ENCODE assay signal across 8 cellular contexts in the genomic region with DNA sequence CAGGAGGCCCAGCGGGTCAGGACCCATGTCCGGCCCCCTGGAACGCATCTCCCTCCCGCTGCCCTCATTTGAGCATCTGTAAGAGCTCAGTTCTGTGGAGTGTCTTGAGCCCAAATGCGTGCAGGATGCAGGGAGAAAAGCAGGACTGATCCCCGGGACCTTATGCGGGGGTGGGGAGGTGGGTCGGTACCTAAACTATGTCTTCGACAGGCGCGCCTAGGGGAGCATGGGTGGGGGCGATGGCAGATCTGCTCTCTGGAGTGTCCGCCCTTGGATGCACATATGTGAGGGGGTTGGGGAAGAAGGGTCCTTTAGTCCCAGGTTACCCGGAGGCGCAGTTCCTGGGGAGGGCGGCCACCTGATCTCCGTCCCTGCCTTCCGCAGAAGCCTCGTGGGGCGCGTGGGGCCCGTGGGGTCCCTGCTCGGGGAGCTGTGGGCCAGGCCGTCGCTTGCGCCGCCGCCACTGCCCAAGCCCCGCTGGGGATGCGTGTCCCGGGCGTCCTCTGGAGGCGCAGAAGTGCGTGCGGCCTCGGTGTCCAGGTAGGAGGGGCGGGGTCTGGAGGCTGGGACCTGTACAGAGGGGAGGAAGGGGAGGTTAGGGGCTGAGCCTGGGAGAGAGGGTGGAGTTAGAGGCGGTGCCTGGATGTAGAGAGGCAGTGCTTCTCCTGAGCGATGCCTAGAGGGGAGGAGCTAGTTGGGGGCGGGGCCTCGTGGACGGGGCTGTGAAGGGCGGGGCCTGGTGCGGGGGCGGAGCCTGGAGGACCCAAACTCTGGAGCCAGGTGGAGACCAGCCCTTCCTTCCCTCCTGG. TPM values are rescaled to one million over a fixed set of nuclear protein-coding genes. Genes with fewer than 3 reads are reported as not detected.
DNase-seq lines count a peak whose midpoint lies in the region; ATAC-seq, FAIRE-seq and TF ChIP-seq lines count a peak whose summit lies in the region.

No MANE protein-coding gene starts in this region.

- no peak for TF ChIP-seq EP300 in K562 (IDR thresholded peaks at IDR 0.05; ENCODE audit: low read length)

- H3K23me2 ChIP-seq in H9 (ENCODE audit: insufficient read length, low read depth, low read length, poor library complexity, severe bottlenecking) = peaks cover 14% of the 10 kb centered on the region

- no peak overlapping the region for H4K8ac ChIP-seq in H9 (replicated peaks; ENCODE audit: insufficient read length, low read depth, low read length)

- H2AFZ ChIP-seq in H9 (ENCODE audit: low read length) = no peak overlapping the region
- H2AFZ ChIP-seq in K562 (ENCODE audit: low read depth, low read length) = peak overlapping the region; percentile 79

- no peak for TF ChIP-seq POLR2A in K562 (conservative IDR thresholded peaks at IDR 0.05)

- H3K27me3 ChIP-seq in H9 (ENCODE audit: insufficient read depth, low read length) (peaks cover 2% of the 10 kb centered on the region; the same call in 1 of the 2 replicates), K562 (ENCODE audit: control insufficient read depth in 2 of 2, insufficient read depth in 2 of 2, low read length in 2 of 2) (0 out of 5 replicates have a peak, but pooled peaks cover 0 to 7% of the 10 kb centered on the region in 2 experiments), lung (ENCODE audit: control insufficient read depth, insufficient read depth) (peaks cover 9% of the 10 kb centered on the region)

- no CpG with 5 or more reads among the region's 45 CpGs for WGBS in H9 (ENCODE audit: extremely low coverage, insufficient read length, low lambda C conversion rate)
- WGBS in K562 (ENCODE audit: insufficient coverage, low coverage, missing lambda C conversion rate) = 46% methylated on average over 21 of the region's 45 CpGs
- WGBS in lung, 2 donors = 2 to 5% methylated on average over 42 to 45 of the region's 45 CpGs

- peak; percentile 98 for ATAC-seq in K562
- ATAC-seq in lung (ENCODE audit: insufficient read depth, low FRiP score) = no peak
- ATAC-seq in HG03565 (IDR thresholded peaks at IDR 0.05; ENCODE audit: unreplicated experiment) = no peak

- H3K4ac ChIP-seq in H9 (ENCODE audit: low read depth, low read length) = no peak overlapping the region

- H3K9me1 ChIP-seq in K562 (ENCODE audit: control insufficient read depth, insufficient read depth, low read length) = no peaks in the 10 kb centered on the region

- H2BK15ac ChIP-seq in H9 (ENCODE audit: low read depth, low read length) = no peak overlapping the region

- H4K5ac ChIP-seq in H9 (ENCODE audit: insufficient read length, low read depth, low read length) = no peak overlapping the region

- no peaks in the 10 kb centered on the region for H3K79me1 ChIP-seq in H9 (ENCODE audit: insufficient read depth, low read depth, low read length, poor library complexity, severe bottlenecking)

- H3K4me1 ChIP-seq in H9 (ENCODE audit: insufficient read depth, low read length) (no peaks in the 10 kb centered on the region), K562 (replicated peaks in 1 of 2; ENCODE audit: control insufficient read depth in 2 of 2, insufficient read depth in 2 of 2, low read length in 2 of 2) (peaks cover 2 to 71% of the 10 kb centered on the region in 2 experiments; a peak in 2 of 5 replicates), lung (ENCODE audit: control insufficient read depth in 2 of 2, insufficient read depth in 2 of 2, low read length in 2 of 2) (peaks cover 0 to 26% of the 10 kb centered on the region in 2 donors)

- no peak overlapping the region for H4K91ac ChIP-seq in H9 (ENCODE audit: insufficient read length, low read depth, low read length)

- DNase-seq in AG08395 (ENCODE audit: low spot score) (peak; percentile 66), H9 (peak; percentile 99), K562 (ENCODE audit: extremely low read depth in 1 of 4, low spot score in 3 of 4) (peak; percentile 88 to 94 (median 92)), lung (ENCODE audit: low spot score) (peak; percentile 47), SIG-M5 (lab: John Stamatoyannopoulos, UW) (no peak)
- peak; percentile 64 for DNase-seq in T-helper 2 cell treated with Interferon-gamma antibody and Interleukin-4, amounts not matched to agents 5 μg/mL and 100 μg/mL, for 36 hours (ENCODE audit: low spot score)
- DNase-seq in stimulated activated CD8-positive, alpha-beta memory T cell treated with anti-CD3 and anti-CD28 coated beads, Interleukin-7, amount 100 ng/mL, for 48 hours (ENCODE audit: extremely low read depth in 1 of 2, low read depth in 1 of 2) = peak; percentile 51 to 83

- H3K4me2 ChIP-seq in H9 (ENCODE audit: insufficient read depth, insufficient read length, low read length) (peak overlapping the region; percentile 74), K562 (ENCODE audit: insufficient read depth, low read length) (peak overlapping the region; percentile 62)

- peaks cover 7 to 15% of the 10 kb centered on the region in 2 experiments for H3K4me1 Mint-ChIP-seq in H9
- peaks cover 15% of the 10 kb centered on the region for H3K4me1 Mint-ChIP-seq in T-helper 2 cell treated with Interferon-gamma antibody and Interleukin-4, amounts not matched to agents 5 μg/mL and 100 μg/mL, for 36 hours (ENCODE audit: low read depth)

- H3K4me3 Mint-ChIP-seq in H9 = peak overlapping the region; percentile 33 to 44; a peak in 2 of 5 replicates
- H3K4me3 Mint-ChIP-seq in T-helper 2 cell treated with Interferon-gamma antibody and Interleukin-4, amounts not matched to agents 5 μg/mL and 100 μg/mL, for 36 hours = peak overlapping the region; percentile 76

- no peak overlapping the region for H2BK12ac ChIP-seq in H9 (ENCODE audit: insufficient read length, low read depth, low read length)

- peak; percentile 94 for FAIRE-seq in K562 (lab: Jason Lieb, UNC)

- peaks cover 25% of the 10 kb centered on the region for H3K27me3 Mint-ChIP-seq in H9 (ENCODE audit: low read depth)
- H3K27me3 Mint-ChIP-seq in T-helper 2 cell treated with Interferon-gamma antibody and Interleukin-4, amounts not matched to agents 5 μg/mL and 100 μg/mL, for 36 hours (ENCODE audit: low read depth) = peaks cover 21% of the 10 kb centered on the region

- intact Hi-C loops in K562 (cut with micrococcal nuclease) = no loop called here

- no TSS peak for BruUV-seq in K562 (replicated peaks; lab: Mats Ljungman, UMichigan)

- H3K18ac ChIP-seq in H9 (ENCODE audit: insufficient read length, low read depth, low read length) = peak overlapping the region; percentile 44

- in situ Hi-C loops in K562 (cut with MboI) = loop anchor here (25.0 kb wide), 1 partner anchor 96 kb away; the partner anchor contains the start of genes GMIP and LPAR2

- no peak overlapping the region for H3K14ac ChIP-seq in H9 (ENCODE audit: insufficient read depth, low read length)

- H3K9me3 ChIP-seq in H9 (ENCODE audit: control insufficient read depth, low read depth, low read length) (no peaks in the 10 kb centered on the region), K562 (replicated peaks; ENCODE audit: control insufficient read depth, insufficient read depth, low read depth, low read length) (no peaks in the 10 kb centered on the region; the same call in 1 of the 2 replicates), lung (ENCODE audit: control insufficient read depth in 2 of 2, insufficient read depth in 1 of 2, low read length in 1 of 2) (peaks cover 0 to 11% of the 10 kb centered on the region in 2 donors)

- no peak overlapping the region for H3K23ac ChIP-seq in H9 (ENCODE audit: insufficient read length, low read depth, low read length)

- CTCF ChIA-PET in K562 (lab: Yijun Ruan, JAX; ENCODE audit: low intra/inter-chr PET ratio) = no interaction called here

- no peak overlapping the region for H2BK20ac ChIP-seq in H9 (ENCODE audit: low read depth, low read length, poor library complexity, severe bottlenecking)

- TF ChIP-seq CTCF in H9 (conservative IDR thresholded peaks at IDR 0.05) (no peak), K562 (IDR thresholded peaks at IDR 0.05 in 2 of 3, conservative IDR thresholded peaks at IDR 0.05 in 1 of 3; ENCODE audit: insufficient read depth in 2 of 3, low read depth in 1 of 3, low read length in 3 of 3) (peak in 1 of 3 experiments; percentile 41; a peak in 1 of 6 replicates), lung (IDR thresholded peaks at IDR 0.05; ENCODE audit: control extremely low read depth, extremely low read depth) (no peak)

- no peaks in the 10 kb centered on the region for H3K36me3 ChIP-seq in K562 (ENCODE audit: control insufficient read depth, insufficient read depth, low read length)
- no peaks in the 10 kb centered on the region for H3K36me3 ChIP-seq in lung (ENCODE audit: control insufficient read depth in 2 of 2, insufficient read depth in 2 of 2, low read length in 2 of 2)

- H3K79me2 ChIP-seq in H9 (ENCODE audit: insufficient read depth, low read length) = no peaks in the 10 kb centered on the region
- no peaks in the 10 kb centered on the region for H3K79me2 ChIP-seq in K562 (ENCODE audit: control insufficient read depth, insufficient read depth, low read length)

- H3K56ac ChIP-seq in H9 (ENCODE audit: insufficient read length, low read depth, low read length) = no peak overlapping the region

- TF ChIP-seq RAD21 in K562 (CRISPR knock-in tag; conservative IDR thresholded peaks at IDR 0.05 in 1 of 2, IDR thresholded peaks at IDR 0.05 in 1 of 2) = no peak

- H3K27ac ChIP-seq in H9 (ENCODE audit: insufficient read length, low read depth, low read length) (no peak overlapping the region), K562 (ENCODE audit: extremely low read depth, low read depth, low read length) (peak overlapping the region; percentile 43; the same call in 2 of the 3 replicates), lung (ENCODE audit: low read depth in 1 of 2, low read length in 1 of 2) (no peak overlapping the region)

- H2BK120ac ChIP-seq in H9 (ENCODE audit: low read depth, low read length, poor library complexity, severe bottlenecking) = no peak overlapping the region

- POLR2A ChIA-PET in K562 (lab: Yijun Ruan, JAX) = interaction anchor here (0.6 to 1.0 kb wide), 4 partner anchors 8 to 407 kb away, joined by 3 to 5 read pairs (median 4); partner anchors contain the start of gene YJEFN3

- H3K9ac ChIP-seq in H9 (ENCODE audit: extremely low read depth, insufficient read length, low read length) = no peak overlapping the region
- H3K9ac ChIP-seq in K562 (ENCODE audit: insufficient read depth in 1 of 2, low read depth in 2 of 2, low read length in 2 of 2) = peak overlapping the region in 1 of 2 experiments; percentile 68; a peak in 1 of 4 replicates

- peak overlapping the region; percentile 34 for H3K4me3 ChIP-seq in K562
- no peak overlapping the region for H3K4me3 ChIP-seq in lung

- H2AK5ac ChIP-seq in H9 (ENCODE audit: insufficient read length, low read length) = no peak overlapping the region

- H3K9me3 Mint-ChIP-seq in H9 = no peaks in the 10 kb centered on the region; a peak in 1 of 5 replicates
- H3K9me3 Mint-ChIP-seq in T-helper 2 cell treated with Interferon-gamma antibody and Interleukin-4, amounts not matched to agents 5 μg/mL and 100 μg/mL, for 36 hours = no peaks in the 10 kb centered on the region

- peaks cover 2 to 4% (median 2%) of the 10 kb centered on the region in 3 experiments; a peak in 4 of 7 replicates for H3K36me3 Mint-ChIP-seq in H9 (ENCODE audit: insufficient read depth in 1 of 3, low read depth in 3 of 3)
- H3K36me3 Mint-ChIP-seq in T-helper 2 cell treated with Interferon-gamma antibody and Interleukin-4, amounts not matched to agents 5 μg/mL and 100 μg/mL, for 36 hours (ENCODE audit: low read depth) = peaks cover 4% of the 10 kb centered on the region

- H2BK5ac ChIP-seq in H9 (ENCODE audit: insufficient read length, low read length) = no peak overlapping the region

- H4K20me1 ChIP-seq in H9 (ENCODE audit: control insufficient read depth, insufficient read depth, insufficient read length) = no peaks in the 10 kb centered on the region
- no peaks in the 10 kb centered on the region for H4K20me1 ChIP-seq in K562 (replicated peaks; ENCODE audit: control insufficient read depth, insufficient read depth, low read length)

- peak overlapping the region in 1 of 3 experiments; percentile 70; a peak in 1 of 7 replicates for H3K27ac Mint-ChIP-seq in H9
- peak overlapping the region; percentile 26 for H3K27ac Mint-ChIP-seq in T-helper 2 cell treated with Interferon-gamma antibody and Interleukin-4, amounts not matched to agents 5 μg/mL and 100 μg/mL, for 36 hours

- no peak overlapping the region for H3T11ph ChIP-seq in H9 (ENCODE audit: low read length)

RNA-seq across cellular contexts. Expression of gene CILP2, which starts 2.8 kb away (rescaled TPM):
- 5.9 and 6.4 TPM in 2 replicates for total RNA-seq in H9 (2021)
- 0.09 and 0.56 TPM in 2 replicates for total RNA-seq in K562 (2011; cell fraction: chromatin; rRNA removed; ENCODE audit: low replicate concordance)
- 0.53 and 0.67 TPM in 2 replicates for total RNA-seq in K562 (2011; cell fraction: nucleolus; rRNA removed)
- 0.29 and 0.46 TPM in 2 replicates for total RNA-seq in K562 (2011; cell fraction: nucleoplasm; rRNA removed)
- 0.23 and 0.33 TPM in 2 replicates for total RNA-seq in K562 (2014; rRNA removed)
- 0.04 TPM in 1 of 2 replicates, not detected in the other for total RNA-seq in K562 (2014; rRNA removed; fragmentation: Illumina TruSeq; extraction: Trizol)
- total RNA-seq in K562 (2015; rRNA removed; fragmentation: Illumina TruSeq; extraction: Trizol) = 0.08 and 0.11 TPM in 2 replicates
- total RNA-seq in K562 (2021) = 0.29 and 0.35 TPM in 2 replicates
- 0.04 and 0.07 TPM in 2 replicates for polyA plus RNA-seq in K562 (2011; rRNA removed)
- polyA plus RNA-seq in K562 (2011; cell fraction: cytosol; rRNA removed) = 0.01 and 0.67 TPM in 2 replicates
- polyA plus RNA-seq in K562 (2011; cell fraction: nucleus; rRNA removed) = 0.22 and 0.77 TPM in 2 replicates
- 0.05 and 0.29 TPM in 2 replicates for polyA plus RNA-seq in K562 (2012)
- polyA plus RNA-seq in K562 (2014; fragmentation: Illumina TruSeq; extraction: Trizol) = 0.04 TPM in 2 replicates
- polyA plus RNA-seq in K562 (2014; fragmentation: Nextera tagmentation; extraction: Ambion mirVana) = not detected
- 0.05 and 0.31 TPM in 2 replicates for polyA plus RNA-seq in K562 (2014; rRNA removed)
- polyA minus RNA-seq in K562 (2011; rRNA and poly(A)+ RNA removed) = 0.14 TPM in 1 of 2 replicates, not detected in the other
- polyA minus RNA-seq in K562 (2011; cell fraction: cytosol; rRNA and poly(A)+ RNA removed) = not detected in 2 replicates
- polyA minus RNA-seq in K562 (2011; cell fraction: nucleus; rRNA and poly(A)+ RNA removed) = 0.22 and 0.27 TPM in 2 replicates
- under 1 TPM; 0.31 to 0.68 TPM for total RNA-seq in lung
- under 1 TPM; 0.06 to 0.46 TPM for polyA plus RNA-seq in lung

RNA-seq across cellular contexts. Expression of gene YJEFN3, which starts 12.2 kb away (rescaled TPM):
- total RNA-seq in H9 (2021) (15.7 and 16.6 TPM in 2 replicates), K562 (2014; rRNA removed) (1.3 and 1.5 TPM in 2 replicates), K562 (2014; rRNA removed; fragmentation: Illumina TruSeq; extraction: Trizol) (0.86 and 0.98 TPM in 2 replicates), K562 (2015; rRNA removed; fragmentation: Illumina TruSeq; extraction: Trizol) (1.1 TPM in 2 replicates), K562 (2021) (3.6 and 4.8 TPM in 2 replicates), lung (1 to 10 TPM in 1 of 2 donors, under 1 TPM in 1; 0.77 to 4.7 TPM)
- total RNA-seq in K562 (2011; cell fraction: chromatin; rRNA removed; ENCODE audit: low replicate concordance) = 31.5 and 32.8 TPM in 2 replicates
- 14.5 and 16.2 TPM in 2 replicates for total RNA-seq in K562 (2011; cell fraction: nucleolus; rRNA removed)
- total RNA-seq in K562 (2011; cell fraction: nucleoplasm; rRNA removed) = 22.3 and 39.8 TPM in 2 replicates
- polyA plus RNA-seq in K562 (2011; rRNA removed) (1.0 and 1.6 TPM in 2 replicates), K562 (2014; fragmentation: Illumina TruSeq; extraction: Trizol) (2.9 and 3.8 TPM in 2 replicates), K562 (2014; fragmentation: Nextera tagmentation; extraction: Ambion mirVana) (under 1 TPM in 1 of 2 experiments, not detected in 1; 0.04 TPM), K562 (2014; rRNA removed) (4.8 and 5.8 TPM in 2 replicates), lung (1 to 10 TPM; 3.6 to 3.9 TPM)
- polyA plus RNA-seq in K562 (2011; cell fraction: cytosol; rRNA removed) = 0.86 and 2.6 TPM in 2 replicates
- polyA plus RNA-seq in K562 (2011; cell fraction: nucleus; rRNA removed) = 12.5 and 30.5 TPM in 2 replicates
- polyA plus RNA-seq in K562 (2012) = 4.6 and 18.0 TPM in 2 replicates
- polyA minus RNA-seq in K562 (2011; rRNA and poly(A)+ RNA removed) = 0.81 and 1.1 TPM in 2 replicates
- polyA minus RNA-seq in K562 (2011; cell fraction: cytosol; rRNA and poly(A)+ RNA removed) = 0.46 and 1.0 TPM in 2 replicates
- polyA minus RNA-seq in K562 (2011; cell fraction: nucleus; rRNA and poly(A)+ RNA removed) = 2.4 and 2.7 TPM in 2 replicates

RNA-seq across cellular contexts. Expression of gene NDUFA13, which starts 24.9 kb away (rescaled TPM):
- total RNA-seq in H9 (2021) (489 and 509 TPM in 2 replicates), K562 (2014; rRNA removed) (386 and 429 TPM in 2 replicates), K562 (2014; rRNA removed; fragmentation: Illumina TruSeq; extraction: Trizol) (74.8 and 146 TPM in 2 replicates), K562 (2015; rRNA removed; fragmentation: Illumina TruSeq; extraction: Trizol) (397 and 447 TPM in 2 replicates), K562 (2021) (522 and 559 TPM in 2 replicates), lung (100 to 1,000 TPM in 1 of 2 donors, 10 to 100 TPM in 1; 63.7 to 320 TPM)
- 115 and 283 TPM in 2 replicates for total RNA-seq in K562 (2011; cell fraction: chromatin; rRNA removed; ENCODE audit: low replicate concordance)
- total RNA-seq in K562 (2011; cell fraction: nucleolus; rRNA removed) = 289 and 359 TPM in 2 replicates
- total RNA-seq in K562 (2011; cell fraction: nucleoplasm; rRNA removed) = 176 and 255 TPM in 2 replicates
- polyA plus RNA-seq in K562 (2011; rRNA removed) (340 and 343 TPM in 2 replicates), K562 (2014; fragmentation: Illumina TruSeq; extraction: Trizol) (298 and 395 TPM in 2 replicates), K562 (2014; fragmentation: Nextera tagmentation; extraction: Ambion mirVana) (100 to 1,000 TPM; 263 to 440 TPM), K562 (2014; rRNA removed) (596 and 801 TPM in 2 replicates), lung (100 to 1,000 TPM; 301 to 360 TPM)
- 881 and 1,009 TPM in 2 replicates for polyA plus RNA-seq in K562 (2011; cell fraction: cytosol; rRNA removed)
- 249 and 320 TPM in 2 replicates for polyA plus RNA-seq in K562 (2011; cell fraction: nucleus; rRNA removed)
- 401 and 675 TPM in 2 replicates for polyA plus RNA-seq in K562 (2012)
- polyA minus RNA-seq in K562 (2011; rRNA and poly(A)+ RNA removed) = 72.8 and 113 TPM in 2 replicates
- polyA minus RNA-seq in K562 (2011; cell fraction: cytosol; rRNA and poly(A)+ RNA removed) = 98.7 and 142 TPM in 2 replicates
- 52.4 and 62.5 TPM in 2 replicates for polyA minus RNA-seq in K562 (2011; cell fraction: nucleus; rRNA and poly(A)+ RNA removed)

RNA-seq across cellular contexts. Expression of gene TSSK6, which starts 25.6 kb away (rescaled TPM):
- total RNA-seq in H9 (2021) (2.6 and 2.8 TPM in 2 replicates), K562 (2014; rRNA removed) (2.0 and 2.1 TPM in 2 replicates), K562 (2014; rRNA removed; fragmentation: Illumina TruSeq; extraction: Trizol) (0.22 TPM in 1 of 2 replicates, not detected in the other), K562 (2015; rRNA removed; fragmentation: Illumina TruSeq; extraction: Trizol) (0.76 and 0.90 TPM in 2 replicates), K562 (2021) (2.4 and 2.6 TPM in 2 replicates), lung (1 to 10 TPM; 2.3 to 3.1 TPM)
- 1.3 and 7.5 TPM in 2 replicates for total RNA-seq in K562 (2011; cell fraction: chromatin; rRNA removed; ENCODE audit: low replicate concordance)
- 14.5 and 15.7 TPM in 2 replicates for total RNA-seq in K562 (2011; cell fraction: nucleolus; rRNA removed)
- 4.5 TPM in 2 replicates for total RNA-seq in K562 (2011; cell fraction: nucleoplasm; rRNA removed)
- polyA plus RNA-seq in K562 (2011; rRNA removed) (0.93 and 1.8 TPM in 2 replicates), K562 (2014; fragmentation: Illumina TruSeq; extraction: Trizol) (0.21 and 0.39 TPM in 2 replicates), K562 (2014; fragmentation: Nextera tagmentation; extraction: Ambion mirVana) (not detected), K562 (2014; rRNA removed) (2.4 and 3.9 TPM in 2 replicates), lung (1 to 10 TPM in 1 of 2 donors, under 1 TPM in 1; 0.89 to 1.7 TPM)
- 2.5 and 7.7 TPM in 2 replicates for polyA plus RNA-seq in K562 (2011; cell fraction: cytosol; rRNA removed)
- 3.6 and 7.5 TPM in 2 replicates for polyA plus RNA-seq in K562 (2011; cell fraction: nucleus; rRNA removed)
- 1.3 and 2.7 TPM in 2 replicates for polyA plus RNA-seq in K562 (2012)
- 0.54 and 0.67 TPM in 2 replicates for polyA minus RNA-seq in K562 (2011; rRNA and poly(A)+ RNA removed)
- polyA minus RNA-seq in K562 (2011; cell fraction: cytosol; rRNA and poly(A)+ RNA removed) = 1.4 TPM in 1 of 2 replicates, not detected in the other
- 7.4 and 9.3 TPM in 2 replicates for polyA minus RNA-seq in K562 (2011; cell fraction: nucleus; rRNA and poly(A)+ RNA removed)
